ENCODE assay signal across 8 cellular contexts in genomic region chr9:37037137-37037743, GRCh38. TPM values are rescaled to one million over a fixed set of nuclear protein-coding genes. Genes with fewer than 3 reads are reported as not detected.
DNase-seq lines count a peak whose midpoint lies in the region; ATAC-seq and TF ChIP-seq lines count a peak whose summit lies in the region.

No MANE protein-coding gene starts in this region.

- ATAC-seq in HG02943 (IDR thresholded peaks at IDR 0.05; ENCODE audit: low read depth, unreplicated experiment) (peak; percentile 15), HG03280 (IDR thresholded peaks at IDR 0.05; ENCODE audit: unreplicated experiment) (no peak), HG03442 (IDR thresholded peaks at IDR 0.05; ENCODE audit: unreplicated experiment) (no peak)
- peak; percentile 26 for ATAC-seq in activated naive CD8-positive, alpha-beta T cell treated with anti-CD3 and anti-CD28 coated beads, Interleukin-2, amount 50 U/mL, for 24 hours

- peak overlapping the region; percentile 80 for H3K4me3 Mint-ChIP-seq in activated naive CD8-positive, alpha-beta T cell treated with anti-CD3 and anti-CD28 coated beads, Interleukin-2, amount 50 U/mL, for 24 hours

- peak overlapping the region; percentile 51 for H3K27ac Mint-ChIP-seq in activated naive CD8-positive, alpha-beta T cell treated with anti-CD3 and anti-CD28 coated beads, Interleukin-2, amount 50 U/mL, for 24 hours

- peaks cover 39% of the 10 kb centered on the region for H3K4me1 Mint-ChIP-seq in activated naive CD8-positive, alpha-beta T cell treated with anti-CD3 and anti-CD28 coated beads, Interleukin-2, amount 50 U/mL, for 24 hours

- DNase-seq in Daoy (ENCODE audit: low read depth) (peak; percentile 45), left kidney (ENCODE audit: low read depth, low spot score) (peak; percentile 66), testis (peak; percentile 16), NK-92 (lab: John Stamatoyannopoulos, UW; ENCODE audit: unreplicated experiment) (no peak)
- peak; percentile 28 for DNase-seq in activated naive CD8-positive, alpha-beta T cell treated with anti-CD3 and anti-CD28 coated beads, Interleukin-2, amount 50 U/mL, for 24 hours

- TF ChIP-seq POLR2A in testis (IDR thresholded peaks at IDR 0.05) = no peak

- no peaks in the 10 kb centered on the region for H3K9me3 Mint-ChIP-seq in activated naive CD8-positive, alpha-beta T cell treated with anti-CD3 and anti-CD28 coated beads, Interleukin-2, amount 50 U/mL, for 24 hours

- intact Hi-C loops in testis (cut with DNase I; ENCODE audit: low total_unique reads) = no loop called here

- no peaks in the 10 kb centered on the region for H3K9me3 ChIP-seq in testis

- peaks cover 90% of the 10 kb centered on the region for H3K27me3 Mint-ChIP-seq in activated naive CD8-positive, alpha-beta T cell treated with anti-CD3 and anti-CD28 coated beads, Interleukin-2, amount 50 U/mL, for 24 hours

- WGBS in testis, 2 donors = 3 to 4% methylated on average over 19 to 29 of the region's 29 CpGs

- no peaks in the 10 kb centered on the region for H3K36me3 ChIP-seq in testis (ENCODE audit: low read depth, missing control alignments)

- H3K27ac ChIP-seq in testis = no peak overlapping the region

- peaks cover 6% of the 10 kb centered on the region for H3K36me3 Mint-ChIP-seq in activated naive CD8-positive, alpha-beta T cell treated with anti-CD3 and anti-CD28 coated beads, Interleukin-2, amount 50 U/mL, for 24 hours (ENCODE audit: low read depth)

- peak overlapping the region; percentile 25 to 49 for H3K4me3 ChIP-seq in testis

- peaks cover 19% of the 10 kb centered on the region for H3K4me1 ChIP-seq in testis

- H3K27me3 ChIP-seq in testis = peaks cover 5% of the 10 kb centered on the region

- no peak for TF ChIP-seq CTCF in testis (IDR thresholded peaks at IDR 0.05)

RNA-seq across cellular contexts. Expression of gene PAX5, which starts 3.2 kb away (rescaled TPM):
- total RNA-seq in Daoy (2014; rRNA removed; shearing (Covaris generic)) = under 0.01 and 0.17 TPM in 2 replicates
- 1 to 10 TPM in 1 of 2 donors, under 1 TPM in 1; 0.79 to 1.9 TPM for total RNA-seq in testis
- polyA plus RNA-seq in testis (ENCODE audit: insufficient read depth, low read depth, low replicate concordance) = 1.3 TPM

Comparison
In these comparisons a context has a peak if more than half of its experiments do, and no peak if none do; other contexts are left out.
1. ATAC-seq: peak in HG02943 (single experiment) and activated naive CD8-positive, alpha-beta T cell treated with anti-CD3 and anti-CD28 coated beads, Interleukin-2, amount 50 U/mL, for 24 hours (single experiment); none in HG03280 (single experiment) and HG03442 (single experiment).